In the genomic region with DNA sequence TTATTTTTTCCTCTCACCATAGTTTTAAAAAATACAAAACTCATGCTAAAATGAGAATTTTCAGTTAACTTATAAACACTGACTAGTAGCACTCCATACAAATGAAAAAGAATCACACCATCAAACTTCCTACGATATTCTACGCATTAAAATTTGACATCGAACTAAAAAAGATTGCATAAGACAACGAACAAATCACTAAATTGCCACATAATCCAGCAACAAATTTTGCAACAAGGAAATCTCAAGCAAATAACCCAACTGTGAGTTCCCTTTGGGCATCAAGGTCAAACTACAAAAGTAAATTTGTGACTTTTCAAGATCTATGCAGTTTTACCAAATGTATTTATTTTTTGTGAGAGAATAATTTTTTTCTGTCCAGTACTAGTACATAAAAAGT, we compare ENCODE assay signal across 8 cellular contexts. TPM values are rescaled to one million over a fixed set of nuclear protein-coding genes. Genes with fewer than 3 reads are reported as not detected.
A peak's percentile ranks its signal among the peaks of the same experiment; 100 is the strongest.
DNase-seq lines count a peak whose midpoint lies in the region; ATAC-seq, FAIRE-seq and TF ChIP-seq lines count a peak whose summit lies in the region.

No MANE protein-coding gene starts in this region.

- H3K4me3 ChIP-seq in kidney (ENCODE audit: low read length in 2 of 2) = peak overlapping the region; percentile 40 to 89

- H3K27ac Mint-ChIP-seq in activated naive CD4-positive, alpha-beta T cell treated with anti-CD3 and anti-CD28 coated beads, Interleukin-2, amount 50 U/mL, for 24 hours = peak overlapping the region; percentile 53
- peak overlapping the region; percentile 39 to 88 for H3K27ac Mint-ChIP-seq in activated naive CD4-positive, alpha-beta T cell treated with anti-CD3 and anti-CD28 coated beads, Interleukin-2, amount 50 U/mL, for 72 hours
- H3K27ac Mint-ChIP-seq in type B pancreatic cell = peak overlapping the region; percentile 95

- peaks cover 7% of the 10 kb centered on the region for H3K36me3 Mint-ChIP-seq in activated naive CD4-positive, alpha-beta T cell treated with anti-CD3 and anti-CD28 coated beads, Interleukin-2, amount 50 U/mL, for 24 hours
- H3K36me3 Mint-ChIP-seq in activated naive CD4-positive, alpha-beta T cell treated with anti-CD3 and anti-CD28 coated beads, Interleukin-2, amount 50 U/mL, for 72 hours = peaks cover 5 to 20% of the 10 kb centered on the region in 2 donors
- H3K36me3 Mint-ChIP-seq in type B pancreatic cell = peaks cover 7% of the 10 kb centered on the region

- no peaks in the 10 kb centered on the region for H3K9me3 Mint-ChIP-seq in activated naive CD4-positive, alpha-beta T cell treated with anti-CD3 and anti-CD28 coated beads, Interleukin-2, amount 50 U/mL, for 24 hours
- no peaks in the 10 kb centered on the region for H3K9me3 Mint-ChIP-seq in activated naive CD4-positive, alpha-beta T cell treated with anti-CD3 and anti-CD28 coated beads, Interleukin-2, amount 50 U/mL, for 72 hours
- H3K9me3 Mint-ChIP-seq in type B pancreatic cell = no peaks in the 10 kb centered on the region

- TF ChIP-seq CTCF in kidney (IDR thresholded peaks at IDR 0.05; ENCODE audit: borderline replicate concordance, extremely low read depth, insufficient read depth) (no peak), type B pancreatic cell (conservative IDR thresholded peaks at IDR 0.05) (no peak)

- H3K27ac ChIP-seq in kidney (ENCODE audit: low read depth in 2 of 2, low read length in 2 of 2) = no peak overlapping the region

- FAIRE-seq in kidney (lab: Jason Lieb, UNC) = no peak

- intact Hi-C loops in kidney (cut with DNase I) = no loop called here

- H3K4me1 ChIP-seq in kidney (ENCODE audit: control insufficient read depth in 1 of 2, insufficient read depth in 1 of 2, low read depth in 1 of 2, low read length in 2 of 2) = peaks cover 10 to 23% of the 10 kb centered on the region in 2 donors

- no peak overlapping the region for H3K9ac ChIP-seq in kidney (ENCODE audit: low read length in 2 of 2)

- H3K27me3 Mint-ChIP-seq in activated naive CD4-positive, alpha-beta T cell treated with anti-CD3 and anti-CD28 coated beads, Interleukin-2, amount 50 U/mL, for 24 hours = no peaks in the 10 kb centered on the region
- peaks cover 3% of the 10 kb centered on the region for H3K27me3 Mint-ChIP-seq in type B pancreatic cell

- no peaks in the 10 kb centered on the region for H3K9me3 ChIP-seq in kidney (ENCODE audit: control insufficient read depth in 1 of 2, low read length in 2 of 2)

- H3K4me3 Mint-ChIP-seq in activated naive CD4-positive, alpha-beta T cell treated with anti-CD3 and anti-CD28 coated beads, Interleukin-2, amount 50 U/mL, for 24 hours = peak overlapping the region; percentile 89
- peak overlapping the region; percentile 94 for H3K4me3 Mint-ChIP-seq in type B pancreatic cell

- DNase-seq in activated naive CD4-positive, alpha-beta T cell (lab: John Stamatoyannopoulos, UW) = no peak
- no peak for DNase-seq in activated naive CD4-positive, alpha-beta T cell treated with anti-CD3 and anti-CD28 coated beads, Interleukin-2, amount 50 U/mL, for 72 hours (ENCODE audit: low spot score in 2 of 2)
- DNase-seq in kidney (no peak), type B pancreatic cell (ENCODE audit: extremely low spot score, unreplicated experiment) (no peak), iPS-NIHi7 (ENCODE audit: extremely low spot score) (no peak), 8988T (no peak)

- no peaks in the 10 kb centered on the region for H3K36me3 ChIP-seq in kidney (ENCODE audit: control insufficient read depth in 1 of 2, insufficient read depth in 2 of 2, low read length in 2 of 2)

- H3K4me1 Mint-ChIP-seq in activated naive CD4-positive, alpha-beta T cell treated with anti-CD3 and anti-CD28 coated beads, Interleukin-2, amount 50 U/mL, for 24 hours = peaks cover 79% of the 10 kb centered on the region
- peaks cover 37% of the 10 kb centered on the region for H3K4me1 Mint-ChIP-seq in type B pancreatic cell (ENCODE audit: unreplicated experiment)

- ATAC-seq in activated naive CD4-positive, alpha-beta T cell treated with anti-CD3 and anti-CD28 coated beads, Interleukin-2, amount 50 U/mL, for 72 hours = no peak
- ATAC-seq in HG03439 (IDR thresholded peaks at IDR 0.05; ENCODE audit: unreplicated experiment) = no peak

RNA-seq across cellular contexts. Expression of gene MAP3K2, which starts 1.5 kb away (rescaled TPM):
- 10 to 100 TPM; 39.5 to 45.7 TPM for total RNA-seq in activated naive CD4-positive, alpha-beta T cell treated with anti-CD3 and anti-CD28 coated beads, Interleukin-2, amount 50 U/mL, for 72 hours
- total RNA-seq in kidney (65.3 TPM), type B pancreatic cell (ENCODE audit: low replicate concordance) (30.8 and 34.5 TPM in 2 replicates)
- 4.9 TPM for polyA plus RNA-seq in kidney (ENCODE audit: insufficient read depth, low read depth, low replicate concordance)

RNA-seq across cellular contexts. Expression of gene PROC, which starts 32.0 kb away (rescaled TPM):
- total RNA-seq in activated naive CD4-positive, alpha-beta T cell treated with anti-CD3 and anti-CD28 coated beads, Interleukin-2, amount 50 U/mL, for 72 hours = not detected
- total RNA-seq in kidney (5.9 TPM), type B pancreatic cell (ENCODE audit: low replicate concordance) (8.9 and 18.7 TPM in 2 replicates)
- polyA plus RNA-seq in kidney (ENCODE audit: insufficient read depth, low read depth, low replicate concordance) = 51.0 TPM
